ENCODE assay signal across 16 cellular contexts in genomic region chr17:50466371-50467113, GRCh38. TPM values are rescaled to one million over a fixed set of nuclear protein-coding genes. Genes with fewer than 3 reads are reported as not detected.
DNase-seq lines count a peak whose midpoint lies in the region; ATAC-seq and TF ChIP-seq lines count a peak whose summit lies in the region.
"Had no signal": no experiment of that assay in that cellular context is flagged by ENCODE, and none has a peak within 500 bp of the region (broad histone marks: within the 10 kb centered on the region; RNA-seq: fewer than 3 reads in every experiment).

No MANE protein-coding gene starts in this region.

- H4K20me1 ChIP-seq in HCT116 (ENCODE audit: insufficient read depth) (no peaks in the 10 kb centered on the region), PC-3 (ENCODE audit: low read length) (no peaks in the 10 kb centered on the region)

- H3K27ac ChIP-seq in HCT116 (ENCODE audit: low read depth, low read length), result no peak overlapping the region; the same call in 1 of the 2 replicates
- no peak overlapping the region for H3K27ac ChIP-seq in PC-3 (ENCODE audit: low read length)
- H3K27ac ChIP-seq in right lobe of liver, result peak overlapping the region in 2 of 3 donors; percentile 55 to 70
- peak overlapping the region; percentile 73 to 86 (median 78) for H3K27ac ChIP-seq in stomach
- H3K27ac ChIP-seq: neural progenitor cell had no signal

- H3K4me2 ChIP-seq in HCT116 (ENCODE audit: low read length) (no peak overlapping the region), PC-3 (ENCODE audit: low read length) (0 out of 2 replicates have a peak overlapping the region, but pooled peaks have one; percentile 11)
- H3K4me2 ChIP-seq: neural progenitor cell, SK-N-SH had no signal

- no peak for TF ChIP-seq RAD21 in HCT116 (IDR thresholded peaks at IDR 0.05; ENCODE audit: low read depth)

- DNase-seq in HCT116 (ENCODE audit: low read depth, low spot score), result no peak
- DNase-seq in PC-3, result peak; percentile 41
- peak; percentile 70 to 92 (median 86) for DNase-seq in right lobe of liver
- DNase-seq in stomach, result peak; percentile 84
- no peak for DNase-seq in HK-2 (ENCODE audit: unreplicated experiment)
- no peak for DNase-seq in OCI-M1 (lab: John Stamatoyannopoulos, UW)
- DNase-seq in stimulated activated CD8-positive, alpha-beta memory T cell treated with anti-CD3 and anti-CD28 coated beads, Interleukin-4, amount 100 ng/mL, for 48 hours, result no peak
- DNase-seq: activated CD4-positive, alpha-beta T cell treated with anti-CD3 and anti-CD28 coated beads for 48 hours; DMS79 treated with DMSO at 0.1 percent for 48 hours; glutamatergic neuron; NCI-H1092; SK-N-SH; stimulated activated CD4-positive, alpha-beta T cell treated with anti-CD3 and anti-CD28 coated beads, Interleukin-2, amount 100 ng/mL, for 24 hours had no signal

- BruUV-seq in HCT116 (replicated peaks; lab: Mats Ljungman, UMichigan), result no TSS peak
- no TSS peak for BruUV-seq in PC-3 (replicated peaks; lab: Mats Ljungman, UMichigan)

- H3K9ac ChIP-seq in HCT116 (ENCODE audit: low read length) (no peak overlapping the region), PC-3 (ENCODE audit: low read length) (no peak overlapping the region)
- H3K9ac ChIP-seq: neural progenitor cell, SK-N-SH had no signal

- 35% methylated on average over 4 of the region's 9 CpGs for WGBS in right lobe of liver (ENCODE audit: insufficient coverage, low coverage, low lambda C conversion rate, missing lambda C conversion rate)
- 30 to 67% (median 50%) methylated on average over 5 to 9 of the region's 9 CpGs for WGBS in stomach, 5 donors

- H3K36me3 ChIP-seq in HCT116 (ENCODE audit: control insufficient read depth in 1 of 2, insufficient read depth in 2 of 2, low read length in 2 of 2) (no peaks in the 10 kb centered on the region), PC-3 (ENCODE audit: low read depth, low read length) (no peaks in the 10 kb centered on the region), right lobe of liver (no peaks in the 10 kb centered on the region), stomach (peaks cover 0 to 47% (median 36%) of the 10 kb centered on the region in 4 donors)
- H3K36me3 ChIP-seq: neural progenitor cell had no signal

- RAD21 ChIA-PET in HCT116 (lab: Charles Lee; ENCODE audit: low non-redundant PET in 1 of 2, low total read pairs in 2 of 2, uncharacterized antibody in 2 of 2, unreplicated experiment in 2 of 2), result no interaction called here

- H3K79me2 ChIP-seq in HCT116 (ENCODE audit: insufficient read depth, low read length) (no peaks in the 10 kb centered on the region), PC-3 (ENCODE audit: low read length) (no peaks in the 10 kb centered on the region)

- no peak for TF ChIP-seq CTCF in HCT116 (IDR thresholded peaks at IDR 0.05 in 2 of 3, conservative IDR thresholded peaks at IDR 0.05 in 1 of 3; ENCODE audit: borderline replicate concordance in 1 of 3, insufficient read depth in 1 of 3, low read depth in 2 of 3, low read length in 2 of 3)
- no peak for TF ChIP-seq CTCF in PC-3 (conservative IDR thresholded peaks at IDR 0.05; ENCODE audit: low read depth, low read length)
- no peak for TF ChIP-seq CTCF in right lobe of liver (IDR thresholded peaks at IDR 0.05)
- TF ChIP-seq CTCF in stomach (IDR thresholded peaks at IDR 0.05), result no peak

- no peaks in the 10 kb centered on the region for H3F3A ChIP-seq in PC-3 (ENCODE audit: low read length, unreplicated experiment)

- no peaks in the 10 kb centered on the region for H3K27me3 ChIP-seq in HCT116 (ENCODE audit: insufficient read depth, low read length)
- H3K27me3 ChIP-seq in PC-3 (ENCODE audit: low read length), result no peaks in the 10 kb centered on the region
- H3K27me3 ChIP-seq in right lobe of liver, result no peaks in the 10 kb centered on the region
- peaks cover 0 to 35% (median 12%) of the 10 kb centered on the region in 3 donors for H3K27me3 ChIP-seq in stomach

- H3K9me3 ChIP-seq in HCT116 (ENCODE audit: control insufficient read depth in 1 of 2, insufficient read depth in 1 of 2, low read depth in 1 of 2, low read length in 2 of 2) (no peaks in the 10 kb centered on the region), PC-3 (ENCODE audit: low read length) (no peaks in the 10 kb centered on the region), right lobe of liver (no peaks in the 10 kb centered on the region), stomach (no peaks in the 10 kb centered on the region)
- H3K9me3 ChIP-seq: SK-N-SH had no signal

- peak; percentile 16; the same call in 1 of the 2 replicates for ATAC-seq in HCT116
- peak; percentile 83 for ATAC-seq in PC-3
- ATAC-seq in right lobe of liver, result peak; percentile 82 to 85 (median 84)
- ATAC-seq: right cardiac atrium had no signal

- POLR2A ChIA-PET in HCT116 (lab: Charles Lee), result interaction anchor here (0.6 kb wide), 1 partner anchor 38 kb away, joined by 3 read pairs; no protein-coding TSS in a partner anchor
- POLR2A ChIA-PET in PC-3 (lab: Charles Lee; ENCODE audit: unreplicated experiment), result interaction anchor here (0.6 kb wide), 1 partner anchor 75 kb away, joined by 3 read pairs; no protein-coding TSS in a partner anchor

- no peak for TF ChIP-seq POLR2A in HCT116 (IDR thresholded peaks at IDR 0.05; ENCODE audit: borderline replicate concordance, extremely low read depth, insufficient read depth, insufficient read length)
- no peak for TF ChIP-seq POLR2A in right lobe of liver (IDR thresholded peaks at IDR 0.05)
- no peak for TF ChIP-seq POLR2A in stomach (IDR thresholded peaks at IDR 0.05)

- H3K4me3 ChIP-seq in HCT116 (replicated peaks in 1 of 2; ENCODE audit: low read depth in 1 of 2, low read length in 2 of 2) (no peak overlapping the region), PC-3 (ENCODE audit: low read length) (no peak overlapping the region), right lobe of liver (no peak overlapping the region), stomach (no peak overlapping the region)
- H3K4me3 ChIP-seq: neural progenitor cell had no signal

- peaks cover 4 to 16% of the 10 kb centered on the region in 2 experiments; a peak in 2 of 4 replicates for H3K4me1 ChIP-seq in HCT116 (ENCODE audit: control insufficient read depth in 1 of 2, insufficient read depth in 2 of 2, low read length in 2 of 2)
- peaks cover 10% of the 10 kb centered on the region; the same call in 1 of the 2 replicates for H3K4me1 ChIP-seq in PC-3 (ENCODE audit: insufficient read depth, low read length)
- H3K4me1 ChIP-seq in right lobe of liver, result peaks cover 0 to 68% (median 21%) of the 10 kb centered on the region in 4 donors
- H3K4me1 ChIP-seq in stomach, result peaks cover 26 to 43% (median 36%) of the 10 kb centered on the region in 4 donors

- intact Hi-C loops in HCT116 (cut with micrococcal nuclease), result no loop called here
- intact Hi-C loops in PC-3 (cut with micrococcal nuclease), result no loop called here
- intact Hi-C loops in right lobe of liver (cut with DNase I), result no loop called here
- intact Hi-C loops in stomach (cut with DNase I; ENCODE audit: low total_unique reads), result no loop called here

- no peak for TF ChIP-seq EP300 in stomach (IDR thresholded peaks at IDR 0.05)

- CTCF ChIA-PET in HCT116 (lab: Charles Lee), result no interaction called here
- CTCF ChIA-PET in PC-3 (lab: Charles Lee), result no interaction called here

- H3K9me2 ChIP-seq in HCT116 (ENCODE audit: insufficient read depth) (no peaks in the 10 kb centered on the region), PC-3 (replicated peaks; ENCODE audit: low read length) (no peaks in the 10 kb centered on the region)
- H3K9me2 ChIP-seq: SK-N-SH had no signal

- no peak overlapping the region for H2AFZ ChIP-seq in HCT116 (ENCODE audit: low read depth, low read length, poor library complexity, severe bottlenecking)
- H2AFZ ChIP-seq in PC-3 (ENCODE audit: low read length), result no peak overlapping the region
- H2AFZ ChIP-seq: neural progenitor cell had no signal

TF ChIP-seq in HCT116, 20 proteins besides CTCF, POLR2A, EP300 and RAD21 (continues in another document):
- TF ChIP-seq EZH2phosphoT487 (IDR thresholded peaks at IDR 0.05; ENCODE audit: borderline replicate concordance), result no peak
- no peak for TF ChIP-seq FOSL1 (IDR thresholded peaks at IDR 0.05; ENCODE audit: low read depth)
- TF ChIP-seq EZH2 (IDR thresholded peaks at IDR 0.05), result no peak
- TF ChIP-seq YY1 (IDR thresholded peaks at IDR 0.05; ENCODE audit: extremely low read depth, insufficient replicate concordance, low read depth, low read length), result no peak
- TF ChIP-seq TCF7L2 (IDR thresholded peaks at IDR 0.05; ENCODE audit: borderline replicate concordance, extremely low read depth, insufficient read depth, insufficient read length), result no peak
- TF ChIP-seq SRF (IDR thresholded peaks at IDR 0.05; ENCODE audit: low read depth), result no peak
- no peak for TF ChIP-seq JUND (IDR thresholded peaks at IDR 0.05)
- TF ChIP-seq SIN3A (IDR thresholded peaks at IDR 0.05; ENCODE audit: low read depth), result no peak
- no peak for TF ChIP-seq ATF3 (IDR thresholded peaks at IDR 0.05)
- no peak for TF ChIP-seq CBX3 (IDR thresholded peaks at IDR 0.05; ENCODE audit: low read depth)
- TF ChIP-seq SP1 (IDR thresholded peaks at IDR 0.05; ENCODE audit: low read depth), result no peak
- no peak for TF ChIP-seq EGR1 (IDR thresholded peaks at IDR 0.05; ENCODE audit: low read depth)

RNA-seq across cellular contexts. Expression of gene CHAD, which starts 2.1 kb away (rescaled TPM):
- total RNA-seq in HCT116 (2021; ENCODE audit: unreplicated experiment) (not detected), PC-3 (2014; rRNA removed) (not detected in 2 replicates), right lobe of liver (10 to 100 TPM in 2 of 6 experiments, 1 to 10 TPM in 4; 1.0 to 11.3 (median 3.8) TPM), stomach (10 to 100 TPM in 2 of 5 donors, under 1 TPM in 2, not detected in 1; 0.45 to 12.0 (median 6.0) TPM)
- polyA plus RNA-seq in HCT116 (2012), result 1.2 and 1.3 TPM in 2 replicates
- polyA plus RNA-seq in stomach, result 1 to 10 TPM; 2.6 to 8.5 (median 4.9) TPM
- total RNA-seq: dermis microvascular lymphatic vessel endothelial cell had no signal
- polyA plus RNA-seq: SK-N-SH had no signal

RNA-seq across cellular contexts. Expression of gene RSAD1, which starts 12.1 kb away (rescaled TPM):
- total RNA-seq in HCT116 (2021; ENCODE audit: unreplicated experiment) (82.7 TPM), PC-3 (2014; rRNA removed) (37.7 and 46.7 TPM in 2 replicates), right lobe of liver (10 to 100 TPM; 17.9 to 26.6 (median 23.4) TPM), stomach (10 to 100 TPM; 18.7 to 54.8 (median 22.0) TPM)
- 50.4 and 56.4 TPM in 2 replicates for polyA plus RNA-seq in HCT116 (2012)
- polyA plus RNA-seq in stomach, result 10 to 100 TPM; 23.9 to 29.4 (median 28.7) TPM

RNA-seq across cellular contexts. Expression of gene ACSF2, which starts 40.5 kb away (rescaled TPM):
- 52.4 TPM for total RNA-seq in HCT116 (2021; ENCODE audit: unreplicated experiment)
- polyA plus RNA-seq in HCT116 (2012), result 34.4 and 40.5 TPM in 2 replicates
- 69.3 and 72.7 TPM in 2 replicates for total RNA-seq in PC-3 (2014; rRNA removed)
- total RNA-seq in right lobe of liver, result 10 to 100 TPM; 25.1 to 60.9 (median 36.9) TPM
- 100 to 1,000 TPM in 3 of 5 donors, 10 to 100 TPM in 2; 16.1 to 172 (median 103) TPM for total RNA-seq in stomach
- polyA plus RNA-seq in stomach, result 10 to 100 TPM; 44.7 to 86.8 (median 49.1) TPM

RNA-seq across cellular contexts. Expression of gene MYCBPAP, which starts 41.7 kb away (rescaled TPM):
- total RNA-seq in HCT116 (2021; ENCODE audit: unreplicated experiment) (not detected), PC-3 (2014; rRNA removed) (0.29 and 1.9 TPM in 2 replicates), right lobe of liver (under 1 TPM in 1 of 6 experiments, not detected in 5; 0.51 TPM), stomach (1 to 10 TPM in 3 of 5 donors, not detected in 2; 1.1 to 2.7 (median 2.6) TPM)
- 0.45 TPM in 1 of 2 replicates, not detected in the other for polyA plus RNA-seq in HCT116 (2012)
- under 1 TPM in 2 of 3 donors, not detected in 1; 0.25 to 0.31 TPM for polyA plus RNA-seq in stomach

Comparison
In these comparisons a context has a peak if more than half of its experiments do, and no peak if none do; other contexts are left out.
1. ATAC-seq: peak in every context shown above with its lines; median percentile 84 in right lobe of liver; 83 in PC-3; 16 in HCT116.
2. DNase-seq: peak in PC-3 (single experiment), right lobe of liver (3 of 3) and stomach (single experiment); none in HCT116 (single experiment), HK-2 (single experiment), OCI-M1 (single experiment) and stimulated activated CD8-positive, alpha-beta memory T cell treated with anti-CD3 and anti-CD28 coated beads, Interleukin-4, amount 100 ng/mL, for 48 hours (single experiment).
3. H3K27ac ChIP-seq: peak in right lobe of liver (2 of 3) and stomach (5 of 5); none in HCT116 (single experiment) and PC-3 (single experiment).